In the genomic region with DNA sequence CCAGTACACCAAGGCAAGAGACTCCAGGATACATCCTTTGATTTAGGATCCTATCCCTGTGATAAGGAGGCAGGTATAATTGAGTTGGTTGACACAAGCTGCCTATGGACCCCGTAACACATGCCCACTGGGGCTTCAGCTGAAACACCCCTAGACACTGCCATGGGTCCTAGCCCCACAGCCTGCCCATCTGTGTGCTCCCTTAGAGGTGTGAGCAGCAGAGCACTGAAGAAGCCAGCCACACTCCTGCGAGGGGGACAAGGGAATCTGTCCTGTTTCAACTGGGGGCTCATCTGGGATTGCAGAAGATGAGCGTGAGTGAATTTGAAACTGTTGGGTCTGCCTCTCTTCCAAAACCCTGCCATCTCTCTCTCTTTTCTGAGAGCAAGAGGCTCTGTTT, we compare ENCODE assay signal across 7 cellular contexts.
"Had no signal": no experiment of that assay in that cellular context is flagged by ENCODE, and none has a peak within 500 bp of the region (broad histone marks: within the 10 kb centered on the region; RNA-seq: fewer than 3 reads in every experiment).

No MANE protein-coding gene starts in this region.

- H3K27ac ChIP-seq: HL-60 had no signal

- ATAC-seq: HepG2, K562 had no signal

- H3K36me3 Mint-ChIP-seq: IgD-negative memory B cell had no signal

- H3K27me3 Mint-ChIP-seq: IgD-negative memory B cell had no signal

- H3K4me3 ChIP-seq: K562 had no signal

- DNase-seq: IMR-90, KBM-7, KG1 had no signal
